Comparison of ENCODE assay signal across 2 cellular contexts in the genomic region with DNA sequence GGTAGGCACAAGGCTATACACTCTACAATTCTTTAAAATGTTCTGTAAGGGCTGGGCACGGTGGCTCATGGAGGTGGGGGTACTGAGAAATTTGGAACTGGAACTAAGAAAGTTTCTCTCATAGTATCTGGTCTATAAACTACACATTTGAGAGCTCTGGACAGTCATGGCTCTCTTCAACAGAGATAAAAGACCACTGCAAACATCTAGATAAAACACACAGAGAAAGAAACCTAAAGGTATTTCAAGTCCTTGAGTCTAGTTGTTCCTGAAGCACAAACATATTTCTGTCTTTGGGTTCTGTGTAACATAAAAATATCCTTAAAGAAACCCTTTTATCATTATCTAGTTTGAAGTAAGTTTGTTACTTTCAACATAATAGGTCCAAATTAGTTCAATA.
TF ChIP-seq lines count a peak whose summit lies in the region.

No MANE protein-coding gene starts in this region.

TF ChIP-seq in IMR-90, 13 proteins besides CTCF, POLR2A, EP300 and RAD21:
- TF ChIP-seq CHD1 (IDR thresholded peaks at IDR 0.05; ENCODE audit: low read depth, low read length) (no peak), RFX5 (IDR thresholded peaks at IDR 0.05; ENCODE audit: low read depth, low read length) (no peak), MAFK (IDR thresholded peaks at IDR 0.05; ENCODE audit: low read depth, low read length) (no peak), BHLHE40 (IDR thresholded peaks at IDR 0.05; ENCODE audit: low read depth, low read length) (no peak), MAZ (IDR thresholded peaks at IDR 0.05; ENCODE audit: borderline replicate concordance, low read depth, low read length) (no peak), SMC3 (IDR thresholded peaks at IDR 0.05; ENCODE audit: low read depth, low read length) (no peak), CEBPB (IDR thresholded peaks at IDR 0.05; ENCODE audit: low read depth, low read length) (no peak), USF2 (IDR thresholded peaks at IDR 0.05; ENCODE audit: low read depth, low read length) (no peak), NFE2L2 (IDR thresholded peaks at IDR 0.05; ENCODE audit: low read depth, low read length) (no peak), RCOR1 (IDR thresholded peaks at IDR 0.05; ENCODE audit: insufficient replicate concordance, low read length) (no peak), FOS (IDR thresholded peaks at IDR 0.05; ENCODE audit: low read depth, low read length) (no peak), MXI1 (IDR thresholded peaks at IDR 0.05; ENCODE audit: borderline replicate concordance, low read depth, low read length) (no peak)
- TF ChIP-seq, protein P1, sequence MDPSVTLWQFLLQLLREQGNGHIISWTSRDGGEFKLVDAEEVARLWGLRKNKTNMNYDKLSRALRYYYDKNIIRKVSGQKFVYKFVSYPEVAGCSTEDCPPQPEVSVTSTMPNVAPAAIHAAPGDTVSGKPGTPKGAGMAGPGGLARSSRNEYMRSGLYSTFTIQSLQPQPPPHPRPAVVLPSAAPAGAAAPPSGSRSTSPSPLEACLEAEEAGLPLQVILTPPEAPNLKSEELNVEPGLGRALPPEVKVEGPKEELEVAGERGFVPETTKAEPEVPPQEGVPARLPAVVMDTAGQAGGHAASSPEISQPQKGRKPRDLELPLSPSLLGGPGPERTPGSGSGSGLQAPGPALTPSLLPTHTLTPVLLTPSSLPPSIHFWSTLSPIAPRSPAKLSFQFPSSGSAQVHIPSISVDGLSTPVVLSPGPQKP (IDR thresholded peaks at IDR 0.05; ENCODE audit: borderline replicate concordance, low read depth, low read length): no peak

TF ChIP-seq in GM12878, 131 proteins besides CTCF, POLR2A, EP300 and RAD21:
- no peak for TF ChIP-seq TARDBP (IDR thresholded peaks at IDR 0.05; ENCODE audit: borderline replicate concordance)
- no peak for TF ChIP-seq POU2F2 (IDR thresholded peaks at IDR 0.05; ENCODE audit: borderline replicate concordance, low read depth, low read length)
- no peak for TF ChIP-seq ASH2L (IDR thresholded peaks at IDR 0.05; ENCODE audit: borderline replicate concordance, low read depth)
- TF ChIP-seq NBN (IDR thresholded peaks at IDR 0.05): no peak
- TF ChIP-seq, protein P2, sequence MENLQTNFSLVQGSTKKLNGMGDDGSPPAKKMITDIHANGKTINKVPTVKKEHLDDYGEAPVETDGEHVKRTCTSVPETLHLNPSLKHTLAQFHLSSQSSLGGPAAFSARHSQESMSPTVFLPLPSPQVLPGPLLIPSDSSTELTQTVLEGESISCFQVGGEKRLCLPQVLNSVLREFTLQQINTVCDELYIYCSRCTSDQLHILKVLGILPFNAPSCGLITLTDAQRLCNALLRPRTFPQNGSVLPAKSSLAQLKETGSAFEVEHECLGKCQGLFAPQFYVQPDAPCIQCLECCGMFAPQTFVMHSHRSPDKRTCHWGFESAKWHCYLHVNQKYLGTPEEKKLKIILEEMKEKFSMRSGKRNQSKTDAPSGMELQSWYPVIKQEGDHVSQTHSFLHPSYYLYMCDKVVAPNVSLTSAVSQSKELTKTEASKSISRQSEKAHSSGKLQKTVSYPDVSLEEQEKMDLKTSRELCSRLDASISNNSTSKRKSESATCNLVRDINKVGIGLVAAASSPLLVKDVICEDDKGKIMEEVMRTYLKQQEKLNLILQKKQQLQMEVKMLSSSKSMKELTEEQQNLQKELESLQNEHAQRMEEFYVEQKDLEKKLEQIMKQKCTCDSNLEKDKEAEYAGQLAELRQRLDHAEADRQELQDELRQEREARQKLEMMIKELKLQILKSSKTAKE (IDR thresholded peaks at IDR 0.05; ENCODE audit: low read depth, poor library complexity, severe bottlenecking): no peak
- TF ChIP-seq SP1 (IDR thresholded peaks at IDR 0.05; ENCODE audit: low read depth, low read length): no peak
- TF ChIP-seq ZNF24 (IDR thresholded peaks at IDR 0.05): no peak
- TF ChIP-seq ZBTB40 (IDR thresholded peaks at IDR 0.05; ENCODE audit: borderline replicate concordance): no peak
- TF ChIP-seq TCF12 (IDR thresholded peaks at IDR 0.05; ENCODE audit: low read depth, low read length): no peak
- TF ChIP-seq SUPT20H (IDR thresholded peaks at IDR 0.05; ENCODE audit: borderline replicate concordance, control insufficient read depth, low read depth, low read length): no peak
- TF ChIP-seq HDAC6 (IDR thresholded peaks at IDR 0.05; ENCODE audit: unreplicated experiment): no peak
- no peak for TF ChIP-seq MYB (IDR thresholded peaks at IDR 0.05; ENCODE audit: borderline replicate concordance, low read depth, low read length)
- TF ChIP-seq ZZZ3 (IDR thresholded peaks at IDR 0.05; ENCODE audit: control insufficient read depth, insufficient read length, low read depth): no peak
- TF ChIP-seq PML (IDR thresholded peaks at IDR 0.05; ENCODE audit: low read length): no peak
- no peak for TF ChIP-seq SMAD1 (IDR thresholded peaks at IDR 0.05; ENCODE audit: low read depth, partially characterized antibody)
- no peak for TF ChIP-seq RAD51 (IDR thresholded peaks at IDR 0.05)
- TF ChIP-seq IRF4 (IDR thresholded peaks at IDR 0.05; ENCODE audit: low read depth, low read length): no peak
